ENCODE assay signal across 23 cellular contexts in genomic region chr2:46686811-46687210, GRCh38. TPM values are rescaled to one million over a fixed set of nuclear protein-coding genes. Genes with fewer than 3 reads are reported as not detected.
DNase-seq lines count a peak whose midpoint lies in the region; ATAC-seq and TF ChIP-seq lines count a peak whose summit lies in the region.
"Had no signal": no experiment of that assay in that cellular context is flagged by ENCODE, and none has a peak within 500 bp of the region (broad histone marks: within the 10 kb centered on the region; RNA-seq: fewer than 3 reads in every experiment).

No MANE protein-coding gene starts in this region.

- H3K4me3 Mint-ChIP-seq in mesothelial cell of epicardium (no peak overlapping the region), Caco-2 (ENCODE audit: unreplicated experiment) (no peak overlapping the region)
- H3K4me3 Mint-ChIP-seq: CD4-positive, alpha-beta memory T cell; H9 had no signal

- 71 to 74% methylated on average over 3 of the region's 3 CpGs for WGBS in GM23248 (ENCODE audit: low coverage in 1 of 2, low lambda C conversion rate in 2 of 2, missing lambda C conversion rate in 2 of 2), 2 experiments

- CTCF ChIA-PET in Caco-2 (lab: Charles Lee): no interaction called here

- H3K4me3 ChIP-seq in Caco-2 (ENCODE audit: low read depth, low read length): no peak overlapping the region
- no peak overlapping the region for H3K4me3 ChIP-seq in GM23248
- H3K4me3 ChIP-seq: SJCRH30 had no signal

- H3K4me1 Mint-ChIP-seq in mesothelial cell of epicardium: peaks cover 38% of the 10 kb centered on the region
- H3K4me1 Mint-ChIP-seq in Caco-2 (ENCODE audit: low read depth, unreplicated experiment): peaks cover 7% of the 10 kb centered on the region
- H3K4me1 Mint-ChIP-seq: CD4-positive, alpha-beta memory T cell had no signal

- no peak overlapping the region for H2AFZ ChIP-seq in GM23248

- peaks cover 19% of the 10 kb centered on the region for H3F3A ChIP-seq in GM23248 (ENCODE audit: insufficient read depth)

- H3K9me3 Mint-ChIP-seq in mesothelial cell of epicardium (peaks cover 9% of the 10 kb centered on the region), Caco-2 (ENCODE audit: unreplicated experiment) (no peaks in the 10 kb centered on the region)
- H3K9me3 Mint-ChIP-seq: CD4-positive, alpha-beta memory T cell; H9 had no signal

- no peaks in the 10 kb centered on the region for H3K79me2 ChIP-seq in GM23248 (ENCODE audit: insufficient read depth)

- no peak overlapping the region for H3K4me2 ChIP-seq in GM23248 (ENCODE audit: unreplicated experiment)

- H3K27ac ChIP-seq in GM23248: no peak overlapping the region
- H3K27ac ChIP-seq: SJCRH30 had no signal

- in situ Hi-C loops in GM23248 (cut with MboI): no loop called here

- no TSS peak for BruUV-seq in Caco-2 (replicated peaks; lab: Mats Ljungman, UMichigan)

- no peak for ATAC-seq in HG03159 (IDR thresholded peaks at IDR 0.05; ENCODE audit: unreplicated experiment)
- ATAC-seq: PC-3, Right ventricle myocardium inferior, SK-N-SH treated with all-trans-retinoic acid at 6 μM for 48 hours had no signal

- H3K27ac Mint-ChIP-seq in mesothelial cell of epicardium (peak overlapping the region; percentile 40), Caco-2 (ENCODE audit: unreplicated experiment) (no peak overlapping the region)
- H3K27ac Mint-ChIP-seq: CD4-positive, alpha-beta memory T cell; H9 had no signal

- H3K9me3 ChIP-seq in Caco-2 (no peaks in the 10 kb centered on the region), GM23248 (ENCODE audit: low read depth) (no peaks in the 10 kb centered on the region)
- H3K9me3 ChIP-seq: SJCRH30 had no signal

- TF ChIP-seq CTCF in mesothelial cell of epicardium (IDR thresholded peaks at IDR 0.05; ENCODE audit: unreplicated experiment): no peak
- no peak for TF ChIP-seq CTCF in Caco-2 (IDR thresholded peaks at IDR 0.05; ENCODE audit: insufficient read depth in 1 of 2, low read depth in 1 of 2, low read length in 1 of 2, severe bottlenecking in 1 of 2, unreplicated experiment in 1 of 2)

- 0 out of 2 replicates have a peak, but pooled peaks cover 3% of the 10 kb centered on the region for H3K4me1 ChIP-seq in Caco-2
- peaks cover 44% of the 10 kb centered on the region for H3K4me1 ChIP-seq in GM23248 (ENCODE audit: insufficient read depth)

- H3K36me3 ChIP-seq in Caco-2 (ENCODE audit: control insufficient read depth, insufficient read depth, low read length) (no peaks in the 10 kb centered on the region), GM23248 (ENCODE audit: low read depth) (no peaks in the 10 kb centered on the region)
- H3K36me3 ChIP-seq: SJCRH30 had no signal

- no peaks in the 10 kb centered on the region for H3K27me3 Mint-ChIP-seq in mesothelial cell of epicardium (ENCODE audit: low read depth)
- peaks cover 4% of the 10 kb centered on the region for H3K27me3 Mint-ChIP-seq in Caco-2 (ENCODE audit: insufficient read depth, unreplicated experiment)

- POLR2A ChIA-PET in Caco-2 (lab: Charles Lee): no interaction called here

- H3K9me2 ChIP-seq in GM23248 (ENCODE audit: insufficient read depth): no peaks in the 10 kb centered on the region

- H3K36me3 Mint-ChIP-seq in mesothelial cell of epicardium (peaks cover 2% of the 10 kb centered on the region), Caco-2 (ENCODE audit: insufficient read depth, unreplicated experiment) (no peaks in the 10 kb centered on the region)
- H3K36me3 Mint-ChIP-seq: CD4-positive, alpha-beta memory T cell had no signal

- DNase-seq in NCI-H2171 (lab: John Stamatoyannopoulos, UW): peak; percentile 51
- peak; percentile 96 for DNase-seq in NCI-H82 (lab: John Stamatoyannopoulos, UW)
- DNase-seq in mesothelial cell of epicardium (ENCODE audit: low spot score in 2 of 2, unreplicated experiment in 2 of 2): no peak
- no peak for DNase-seq in stimulated activated CD4-positive, alpha-beta T cell treated with anti-CD3 and anti-CD28 coated beads, Interleukin-15, amount 100 ng/mL, for 24 hours
- no peak for DNase-seq in Caco-2
- no peak for DNase-seq in GM23248
- DNase-seq: C1 segment of cervical spinal cord; CD4-positive, alpha-beta memory T cell; COR-L47; H9; KBM-7; MV-4-11; NCI-H1105 treated with DMSO at 0.1 percent for 48 hours; NCI-H146; NCI-H1930; NCI-H2107; NCI-H748 treated with DMSO at 0.1 percent for 48 hours; NK-92 treated with Interleukin-12 subunit alpha and Interleukin-12 subunit beta, amount 100 ng/mL, for 24 hours; PC-3 had no signal

- H3K27me3 ChIP-seq in Caco-2 (replicated peaks; ENCODE audit: control insufficient read depth, insufficient read depth, low read length): no peaks in the 10 kb centered on the region
- H3K27me3 ChIP-seq in GM23248 (replicated peaks; ENCODE audit: insufficient read depth): no peaks in the 10 kb centered on the region
- H3K27me3 ChIP-seq: SJCRH30 had no signal

- no peak overlapping the region for H3K9ac ChIP-seq in GM23248

- intact Hi-C loops in Caco-2 (cut with micrococcal nuclease; ENCODE audit: unreplicated experiment): no loop called here

- no peaks in the 10 kb centered on the region for H4K20me1 ChIP-seq in GM23248 (ENCODE audit: insufficient read depth)

RNA-seq across cellular contexts. Expression of gene SOCS5, which starts 12.3 kb away (rescaled TPM):
- total RNA-seq in mesothelial cell of epicardium (28.3 to 30.9 TPM (median 30.0 TPM) in 3 replicates), Caco-2 (2022) (19.7 and 19.8 TPM in 2 replicates)
- total RNA-seq in GM23248 (2014; rRNA removed; shearing (Covaris generic)): 186 and 243 TPM in 2 replicates
- 96.9 and 101 TPM in 2 replicates for polyA plus RNA-seq in GM23248 (2016; fragmentation: Nextera tagmentation; extraction: Ambion mirVana)

Comparison
In these comparisons a context has a peak if more than half of its experiments do, and no peak if none do; other contexts are left out.
1. DNase-seq: peak in NCI-H2171 (single experiment) and NCI-H82 (single experiment); none in mesothelial cell of epicardium (0 of 2), stimulated activated CD4-positive, alpha-beta T cell treated with anti-CD3 and anti-CD28 coated beads, Interleukin-15, amount 100 ng/mL, for 24 hours (single experiment), Caco-2 (0 of 2) and GM23248 (single experiment).